ENCODE assay signal across 1 cellular context in genomic region chrX:86002076-86002896, GRCh38.
TF ChIP-seq lines count a peak whose summit lies in the region.

No MANE protein-coding gene starts in this region.

TF ChIP-seq in HepG2, 621 proteins besides CTCF, POLR2A, EP300 and RAD21 (continued from another document and continues in another):
- TF ChIP-seq HIC2 (CRISPR knock-in tag; IDR thresholded peaks at IDR 0.05; ENCODE audit: low read depth): no peak
- TF ChIP-seq POGZ (CRISPR knock-in tag; IDR thresholded peaks at IDR 0.05): peak; percentile 79
- no peak for TF ChIP-seq BRCA1 (CRISPR knock-in tag; IDR thresholded peaks at IDR 0.05)
- TF ChIP-seq YY1 (IDR thresholded peaks at IDR 0.05; ENCODE audit: insufficient read depth, insufficient replicate concordance, low read depth, low read length): peak; percentile 70
- no peak for TF ChIP-seq PLRG1 (conservative IDR thresholded peaks at IDR 0.05)
- TF ChIP-seq TEAD3 (CRISPR knock-in tag; optimal IDR thresholded peaks at IDR 0.05; ENCODE audit: borderline replicate concordance): peak; percentile 18
- no peak for TF ChIP-seq PHB2 (IDR thresholded peaks at IDR 0.05; ENCODE audit: partially characterized antibody)
- TF ChIP-seq SOX13 (IDR thresholded peaks at IDR 0.05): no peak
- peak in 1 of 2 experiments; percentile 42; a peak in 1 of 4 replicates for TF ChIP-seq SOX13 (CRISPR knock-in tag; conservative IDR thresholded peaks at IDR 0.05 in 1 of 2, IDR thresholded peaks at IDR 0.05 in 1 of 2)
- TF ChIP-seq JARID2 (CRISPR knock-in tag; IDR thresholded peaks at IDR 0.05; ENCODE audit: insufficient replicate concordance): no peak
- TF ChIP-seq SUZ12 (IDR thresholded peaks at IDR 0.05; ENCODE audit: low read depth, low read length): no peak
- no peak for TF ChIP-seq GATA4 (IDR thresholded peaks at IDR 0.05; ENCODE audit: borderline replicate concordance, low read depth)
- no peak for TF ChIP-seq KDM3A (CRISPR knock-in tag; IDR thresholded peaks at IDR 0.05; ENCODE audit: low read depth)
- no peak for TF ChIP-seq SETDB1 (CRISPR knock-in tag; IDR thresholded peaks at IDR 0.05; ENCODE audit: borderline replicate concordance)
- no peak for TF ChIP-seq TRIM24 (CRISPR knock-in tag; IDR thresholded peaks at IDR 0.05)
- TF ChIP-seq, protein P1, sequence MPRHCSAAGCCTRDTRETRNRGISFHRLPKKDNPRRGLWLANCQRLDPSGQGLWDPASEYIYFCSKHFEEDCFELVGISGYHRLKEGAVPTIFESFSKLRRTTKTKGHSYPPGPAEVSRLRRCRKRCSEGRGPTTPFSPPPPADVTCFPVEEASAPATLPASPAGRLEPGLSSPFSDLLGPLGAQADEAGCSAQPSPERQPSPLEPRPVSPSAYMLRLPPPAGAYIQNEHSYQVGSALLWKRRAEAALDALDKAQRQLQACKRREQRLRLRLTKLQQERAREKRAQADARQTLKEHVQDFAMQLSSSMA (CRISPR knock-in tag; IDR thresholded peaks at IDR 0.05): no peak
- TF ChIP-seq ZNF609 (CRISPR knock-in tag; IDR thresholded peaks at IDR 0.05; ENCODE audit: borderline replicate concordance): 0 out of 2 replicates have a peak, but pooled peaks have one; percentile 23
- no peak for TF ChIP-seq MAFK (conservative IDR thresholded peaks at IDR 0.05 in 1 of 2, IDR thresholded peaks at IDR 0.05 in 1 of 2; ENCODE audit: low read length in 2 of 2)
- peak; percentile 44 for TF ChIP-seq ZFY (CRISPR knock-in tag; IDR thresholded peaks at IDR 0.05)
- 0 out of 2 replicates have a peak, but pooled peaks have one; percentile 30 for TF ChIP-seq ZNF317 (CRISPR knock-in tag; IDR thresholded peaks at IDR 0.05)
- TF ChIP-seq, protein P2, sequence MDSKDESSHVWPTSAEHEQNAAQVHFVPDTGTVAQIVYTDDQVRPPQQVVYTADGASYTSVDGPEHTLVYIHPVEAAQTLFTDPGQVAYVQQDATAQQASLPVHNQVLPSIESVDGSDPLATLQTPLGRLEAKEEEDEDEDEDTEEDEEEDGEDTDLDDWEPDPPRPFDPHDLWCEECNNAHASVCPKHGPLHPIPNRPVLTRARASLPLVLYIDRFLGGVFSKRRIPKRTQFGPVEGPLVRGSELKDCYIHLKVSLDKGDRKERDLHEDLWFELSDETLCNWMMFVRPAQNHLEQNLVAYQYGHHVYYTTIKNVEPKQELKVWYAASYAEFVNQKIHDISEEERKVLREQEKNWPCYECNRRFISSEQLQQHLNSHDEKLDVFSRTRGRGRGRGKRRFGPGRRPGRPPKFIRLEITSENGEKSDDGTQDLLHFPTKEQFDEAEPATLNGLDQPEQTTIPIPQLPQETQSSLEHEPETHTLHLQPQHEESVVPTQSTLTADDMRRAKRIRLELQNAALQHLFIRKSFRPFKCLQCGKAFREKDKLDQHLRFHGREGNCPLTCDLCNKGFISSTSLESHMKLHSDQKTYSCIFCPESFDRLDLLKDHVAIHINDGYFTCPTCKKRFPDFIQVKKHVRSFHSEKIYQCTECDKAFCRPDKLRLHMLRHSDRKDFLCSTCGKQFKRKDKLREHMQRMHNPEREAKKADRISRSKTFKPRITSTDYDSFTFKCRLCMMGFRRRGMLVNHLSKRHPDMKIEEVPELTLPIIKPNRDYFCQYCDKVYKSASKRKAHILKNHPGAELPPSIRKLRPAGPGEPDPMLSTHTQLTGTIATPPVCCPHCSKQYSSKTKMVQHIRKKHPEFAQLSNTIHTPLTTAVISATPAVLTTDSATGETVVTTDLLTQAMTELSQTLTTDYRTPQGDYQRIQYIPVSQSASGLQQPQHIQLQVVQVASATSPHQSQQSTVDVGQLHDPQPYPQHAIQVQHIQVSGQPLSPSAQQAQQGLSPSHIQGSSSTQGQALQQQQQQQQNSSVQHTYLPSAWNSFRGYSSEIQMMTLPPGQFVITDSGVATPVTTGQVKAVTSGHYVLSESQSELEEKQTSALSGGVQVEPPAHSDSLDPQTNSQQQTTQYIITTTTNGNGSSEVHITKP (CRISPR knock-in tag; IDR thresholded peaks at IDR 0.05; ENCODE audit: low read depth): no peak
- TF ChIP-seq MXD1 (CRISPR knock-in tag; IDR thresholded peaks at IDR 0.05): no peak
- no peak for TF ChIP-seq FOXM1 (CRISPR knock-in tag; IDR thresholded peaks at IDR 0.05)
- TF ChIP-seq KAT8 (CRISPR knock-in tag; IDR thresholded peaks at IDR 0.05): peak; percentile 26; the same call in 1 of the 2 replicates
- TF ChIP-seq HNF1B (CRISPR knock-in tag; IDR thresholded peaks at IDR 0.05): peak; percentile 24; the same call in 1 of the 2 replicates
- no peak for TF ChIP-seq NFYB (CRISPR knock-in tag; IDR thresholded peaks at IDR 0.05)
- TF ChIP-seq, protein P3, sequence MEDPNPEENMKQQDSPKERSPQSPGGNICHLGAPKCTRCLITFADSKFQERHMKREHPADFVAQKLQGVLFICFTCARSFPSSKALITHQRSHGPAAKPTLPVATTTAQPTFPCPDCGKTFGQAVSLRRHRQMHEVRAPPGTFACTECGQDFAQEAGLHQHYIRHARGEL (CRISPR knock-in tag; IDR thresholded peaks at IDR 0.05): 0 out of 2 replicates have a peak, but pooled peaks have one; percentile 41
- peak; percentile 37; the same call in 1 of the 2 replicates for TF ChIP-seq MAX (IDR thresholded peaks at IDR 0.05)
- TF ChIP-seq FOXO1 (CRISPR knock-in tag; IDR thresholded peaks at IDR 0.05): peak; percentile 64; the same call in 1 of the 2 replicates
- TF ChIP-seq HOXA3 (CRISPR knock-in tag; IDR thresholded peaks at IDR 0.05): peak; percentile 46; the same call in 1 of the 2 replicates
- peak; percentile 83 for TF ChIP-seq SP5 (CRISPR knock-in tag; IDR thresholded peaks at IDR 0.05; ENCODE audit: borderline replicate concordance, low read depth)
- TF ChIP-seq REPIN1 (CRISPR knock-in tag; IDR thresholded peaks at IDR 0.05; ENCODE audit: borderline replicate concordance, low read depth): peak; percentile 24; the same call in 1 of the 2 replicates
- TF ChIP-seq ASH2L (IDR thresholded peaks at IDR 0.05; ENCODE audit: insufficient read length, low read depth, low read length): peak; percentile 23
- no peak for TF ChIP-seq ZBTB26 (CRISPR knock-in tag; IDR thresholded peaks at IDR 0.05; ENCODE audit: borderline replicate concordance)
- TF ChIP-seq KAT7 (CRISPR knock-in tag; IDR thresholded peaks at IDR 0.05; ENCODE audit: borderline replicate concordance): peak; percentile 41; the same call in 1 of the 2 replicates
- no peak for TF ChIP-seq ZNF703 (CRISPR knock-in tag; IDR thresholded peaks at IDR 0.05; ENCODE audit: borderline replicate concordance)
- no peak for TF ChIP-seq ZBTB4 (CRISPR knock-in tag; IDR thresholded peaks at IDR 0.05; ENCODE audit: borderline replicate concordance)
- TF ChIP-seq ISL2 (CRISPR knock-in tag; IDR thresholded peaks at IDR 0.05): no peak
